In the genomic region with DNA sequence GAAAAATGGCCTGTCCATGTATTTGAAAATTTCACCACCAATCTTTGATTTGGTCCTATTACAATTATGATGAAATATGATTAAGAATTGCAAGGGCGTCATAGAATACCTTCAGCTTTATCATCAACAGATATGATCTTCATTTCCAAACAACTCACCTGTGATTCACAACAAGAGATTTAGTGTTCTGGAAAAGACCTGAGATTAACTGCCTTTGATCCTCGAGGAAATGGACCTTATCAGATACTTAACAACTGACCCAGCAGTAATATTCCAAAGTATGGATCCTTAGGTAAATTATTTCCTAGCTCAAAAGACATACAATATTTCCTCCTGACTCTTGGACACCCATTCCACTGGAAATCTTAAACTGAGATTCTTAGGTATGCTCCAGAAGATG, we compare ENCODE assay signal across 22 cellular contexts. TPM values are rescaled to one million over a fixed set of nuclear protein-coding genes. Genes with fewer than 3 reads are reported as not detected.
DNase-seq lines count a peak whose midpoint lies in the region; ATAC-seq and TF ChIP-seq lines count a peak whose summit lies in the region.
"Had no signal": no experiment of that assay in that cellular context is flagged by ENCODE, and none has a peak within 500 bp of the region (broad histone marks: within the 10 kb centered on the region; RNA-seq: fewer than 3 reads in every experiment).

No MANE protein-coding gene starts in this region.

- H3K27ac ChIP-seq in A673 (ENCODE audit: low read depth, low read length, poor library complexity, severe bottlenecking): peak overlapping the region; percentile 84
- H3K27ac ChIP-seq in RWPE2 (ENCODE audit: poor library complexity, severe bottlenecking): peak overlapping the region; percentile 28
- H3K27ac ChIP-seq in epithelial cell of prostate: peak overlapping the region; percentile 50
- H3K27ac ChIP-seq in endodermal cell (ENCODE audit: low read depth, low read length): no peak overlapping the region
- H3K27ac ChIP-seq: A549, GM23248 had no signal

- H3K36me3 ChIP-seq in A673 (ENCODE audit: insufficient read depth, low read length, poor library complexity, severe bottlenecking) (no peaks in the 10 kb centered on the region), RWPE2 (ENCODE audit: low read depth) (no peaks in the 10 kb centered on the region), endodermal cell (ENCODE audit: control insufficient read depth, insufficient read depth, low read length) (no peaks in the 10 kb centered on the region)

- DNase-seq in A673 (ENCODE audit: low spot score) (no peak), LoVo (ENCODE audit: low spot score) (peak; percentile 19), RWPE2 (ENCODE audit: low spot score) (no peak), epithelial cell of prostate (ENCODE audit: low read depth, low spot score) (no peak), MV-4-11 (lab: John Stamatoyannopoulos, UW) (no peak), endodermal cell (no peak)
- DNase-seq: 8988T, C1 segment of cervical spinal cord, Calu3, COR-L47, DMS53, DMS79 treated with DMSO at 0.1 percent for 48 hours, GF-D8, GM23248, H9 had no signal

- H3K27ac Mint-ChIP-seq in endodermal cell: no peak overlapping the region
- H3K27ac Mint-ChIP-seq: H9 had no signal

- no TSS peak for BruUV-seq in A673 (replicated peaks; lab: Mats Ljungman, UMichigan)

- peaks cover 43% of the 10 kb centered on the region for H3K27me3 Mint-ChIP-seq in endodermal cell (ENCODE audit: insufficient read depth)

- ATAC-seq in RWPE2 (ENCODE audit: low read depth) (peak; percentile 30; the same call in 1 of the 3 replicates), HG03442 (IDR thresholded peaks at IDR 0.05; ENCODE audit: unreplicated experiment) (no peak), GM21576 (IDR thresholded peaks at IDR 0.05; ENCODE audit: unreplicated experiment) (no peak)
- ATAC-seq: A549, HCT116 had no signal

- peaks cover 3% of the 10 kb centered on the region for H3K4me1 Mint-ChIP-seq in endodermal cell

- H3K4me3 Mint-ChIP-seq in endodermal cell: no peak overlapping the region
- H3K4me3 Mint-ChIP-seq: CD4-positive, alpha-beta memory T cell; H9 had no signal

- H3K27me3 ChIP-seq in A673 (replicated peaks; ENCODE audit: insufficient read depth, low read depth, low read length, poor library complexity): no peaks in the 10 kb centered on the region
- no peaks in the 10 kb centered on the region for H3K27me3 ChIP-seq in RWPE2 (ENCODE audit: insufficient read depth, poor library complexity, severe bottlenecking)
- H3K27me3 ChIP-seq in endodermal cell (ENCODE audit: control insufficient read depth, insufficient read depth, low read length, poor library complexity, severe bottlenecking): peaks cover 44% of the 10 kb centered on the region

- H3K9me3 Mint-ChIP-seq in endodermal cell: no peaks in the 10 kb centered on the region
- H3K9me3 Mint-ChIP-seq: CD4-positive, alpha-beta memory T cell had no signal

- WGBS in endodermal cell (ENCODE audit: insufficient coverage in 1 of 2, insufficient read length in 1 of 2), 2 experiments: 93% methylated on average over 2 of the region's 2 CpGs; no CpG with 5 or more reads in 1 of the 2 experiments

- no peak for TF ChIP-seq CTCF in A673 (conservative IDR thresholded peaks at IDR 0.05; ENCODE audit: low read depth, low read length)
- no peak for TF ChIP-seq CTCF in RWPE2 (IDR thresholded peaks at IDR 0.05; ENCODE audit: poor library complexity, severe bottlenecking)
- no peak for TF ChIP-seq CTCF in endodermal cell (conservative IDR thresholded peaks at IDR 0.05)

- intact Hi-C loops in A673 (cut with micrococcal nuclease; ENCODE audit: unreplicated experiment): no loop called here

- H3K36me3 Mint-ChIP-seq in endodermal cell (ENCODE audit: low read depth): no peaks in the 10 kb centered on the region

- H3K4me1 ChIP-seq in A673 (ENCODE audit: insufficient read depth, low read length, poor library complexity, severe bottlenecking) (peaks cover 59% of the 10 kb centered on the region), RWPE2 (ENCODE audit: insufficient read depth, poor library complexity, severe bottlenecking) (peaks cover 40% of the 10 kb centered on the region), endodermal cell (ENCODE audit: control insufficient read depth, insufficient read depth, low read length) (no peaks in the 10 kb centered on the region)

- H3K4me3 ChIP-seq in A673 (ENCODE audit: low read depth, low read length, poor library complexity, severe bottlenecking) (no peak overlapping the region), RWPE2 (ENCODE audit: severe bottlenecking) (no peak overlapping the region), endodermal cell (ENCODE audit: low read length) (no peak overlapping the region)
- H3K4me3 ChIP-seq: A549, GM23248 had no signal

- no peaks in the 10 kb centered on the region for H3K9me3 ChIP-seq in A673 (ENCODE audit: low read depth, low read length, poor library complexity, severe bottlenecking)
- H3K9me3 ChIP-seq in RWPE2 (ENCODE audit: severe bottlenecking): no peaks in the 10 kb centered on the region
- no peaks in the 10 kb centered on the region for H3K9me3 ChIP-seq in endodermal cell (ENCODE audit: control insufficient read depth, low read length)
- H3K9me3 ChIP-seq: A549 had no signal

- CTCF ChIA-PET in A673 (lab: Charles Lee): interaction anchor here (0.7 to 4.7 kb wide), 2 partner anchors 12 to 22 kb away, joined by 3 to 35 read pairs; no protein-coding TSS in a partner anchor

- POLR2A ChIA-PET in A673 (lab: Charles Lee; ENCODE audit: low non-redundant PET): no interaction called here

- no peak overlapping the region for H3K9ac ChIP-seq in endodermal cell (ENCODE audit: extremely low read depth, low read length, poor library complexity, severe bottlenecking)
- H3K9ac ChIP-seq: GM23248 had no signal

RNA-seq across cellular contexts. Expression of gene GSTM4, which starts 3.5 kb away (rescaled TPM):
- 173 and 188 TPM in 2 replicates for total RNA-seq in A673 (2021)
- total RNA-seq in endodermal cell: 10 to 100 TPM; 20.1 to 28.5 TPM
- polyA plus RNA-seq in endodermal cell (2013, experiment 1 of 2): 21.7 TPM
- polyA plus RNA-seq in endodermal cell (2013, experiment 2 of 2): 16.9 TPM

RNA-seq across cellular contexts. Expression of gene GSTM2, which starts 15.4 kb away (rescaled TPM):
- total RNA-seq in A673 (2021) (47.3 and 62.2 TPM in 2 replicates), endodermal cell (10 to 100 TPM; 18.4 to 30.3 TPM)
- polyA plus RNA-seq in endodermal cell (2013, experiment 1 of 2): 68.2 TPM
- polyA plus RNA-seq in endodermal cell (2013, experiment 2 of 2): 52.4 TPM

RNA-seq across cellular contexts. Expression of gene AMPD2, which starts 32.8 kb away (rescaled TPM):
- total RNA-seq in A673 (2021) (119 and 132 TPM in 2 replicates), endodermal cell (10 to 100 TPM; 55.7 to 69.3 TPM)
- 68.6 TPM for polyA plus RNA-seq in endodermal cell (2013, experiment 1 of 2)
- 68.8 TPM for polyA plus RNA-seq in endodermal cell (2013, experiment 2 of 2)

RNA-seq across cellular contexts. Expression of gene GNAT2, which starts 33.0 kb away (rescaled TPM):
- total RNA-seq in A673 (2021): not detected in 2 replicates
- not detected for total RNA-seq in endodermal cell
- polyA plus RNA-seq in endodermal cell (2013, experiment 1 of 2): not detected
- not detected for polyA plus RNA-seq in endodermal cell (2013, experiment 2 of 2)
- total RNA-seq: Calu3; CD4-positive, alpha-beta memory T cell; G401; GM23248; H1 had no signal
- polyA plus RNA-seq: CD4-positive, alpha-beta memory T cell; GM23248 had no signal

RNA-seq across cellular contexts. Expression of gene GSTM1, which starts 35.2 kb away (rescaled TPM):
- total RNA-seq in A673 (2021) (166 TPM in 2 replicates), endodermal cell (10 to 100 TPM; 23.0 to 65.6 TPM)
- polyA plus RNA-seq in endodermal cell (2013, experiment 1 of 2): not detected
- not detected for polyA plus RNA-seq in endodermal cell (2013, experiment 2 of 2)
- total RNA-seq: CD4-positive, alpha-beta memory T cell; G401; GM23248 had no signal
- polyA plus RNA-seq: A549, GM23248 had no signal
